14 cellular contexts compared by ENCODE assay signal in the genomic region with DNA sequence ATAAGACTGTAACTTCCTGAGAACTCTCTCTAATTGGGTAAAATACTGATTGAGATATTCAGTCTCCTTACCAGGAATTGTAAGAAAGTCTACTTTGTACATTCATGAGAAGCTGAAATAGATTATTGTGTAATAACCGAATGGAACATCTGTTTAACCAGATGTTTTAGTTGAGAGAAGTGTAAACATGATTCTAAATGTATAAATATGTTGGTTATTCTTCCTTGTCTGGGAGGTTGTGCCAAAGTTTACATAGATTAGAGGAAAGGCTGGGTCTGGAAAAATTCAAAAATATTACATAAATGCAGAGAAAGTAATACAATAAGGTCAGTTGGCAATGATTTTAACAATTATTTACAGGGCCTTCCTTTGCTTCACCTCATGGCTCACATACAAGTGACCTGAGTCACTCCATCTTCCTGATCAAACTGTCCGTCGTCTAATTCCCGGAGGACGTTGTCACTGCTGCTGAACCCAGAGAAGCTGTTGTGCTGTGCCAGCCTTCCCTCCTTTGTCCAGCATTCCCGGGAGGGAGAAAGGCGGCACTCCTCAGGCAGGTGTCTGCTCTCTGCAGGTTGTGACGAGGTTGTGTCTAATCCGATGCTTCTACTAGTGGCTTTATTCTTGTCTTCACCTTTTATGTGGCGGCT. TPM values are rescaled to one million over a fixed set of nuclear protein-coding genes. Genes with fewer than 3 reads are reported as not detected.
DNase-seq lines count a peak whose midpoint lies in the region; ATAC-seq, FAIRE-seq and TF ChIP-seq lines count a peak whose summit lies in the region.
"Had no signal": no experiment of that assay in that cellular context is flagged by ENCODE, and none has a peak within 500 bp of the region (broad histone marks: within the 10 kb centered on the region; RNA-seq: fewer than 3 reads in every experiment).

No MANE protein-coding gene starts in this region.

- no peak overlapping the region; the same call in 1 of the 2 replicates for H3K9ac ChIP-seq in GM23248
- H3K9ac ChIP-seq in K562 (ENCODE audit: insufficient read depth in 1 of 2, low read depth in 2 of 2, low read length in 2 of 2): no peak overlapping the region

- in situ Hi-C loops in GM23248 (cut with MboI): no loop called here
- in situ Hi-C loops in K562 (cut with MboI): no loop called here

- H3F3A ChIP-seq in GM23248 (ENCODE audit: insufficient read depth): peaks cover 28% of the 10 kb centered on the region

- H3K9me1 ChIP-seq in K562 (ENCODE audit: control insufficient read depth, insufficient read depth, low read length): no peaks in the 10 kb centered on the region

- H3K79me2 ChIP-seq in ACC112 (ENCODE audit: control insufficient read depth, insufficient read depth, low read length, unreplicated experiment) (no peaks in the 10 kb centered on the region), GM23248 (ENCODE audit: insufficient read depth) (0 out of 2 replicates have a peak, but pooled peaks cover 7% of the 10 kb centered on the region), K562 (ENCODE audit: control insufficient read depth, insufficient read depth, low read length) (no peaks in the 10 kb centered on the region)

- H3K4me1 ChIP-seq in ACC112 (ENCODE audit: control insufficient read depth, insufficient read depth, low read length, unreplicated experiment) (peaks cover 28% of the 10 kb centered on the region), GM23248 (ENCODE audit: insufficient read depth) (peaks cover 29% of the 10 kb centered on the region), K562 (replicated peaks in 1 of 2; ENCODE audit: control insufficient read depth in 2 of 2, insufficient read depth in 2 of 2, low read length in 2 of 2) (no peaks in the 10 kb centered on the region), lower lobe of right lung (no peaks in the 10 kb centered on the region)

- H3K9me3 ChIP-seq in GM23248 (ENCODE audit: low read depth) (no peaks in the 10 kb centered on the region), K562 (replicated peaks; ENCODE audit: control insufficient read depth, insufficient read depth, low read depth, low read length) (no peaks in the 10 kb centered on the region), lower lobe of right lung (peaks cover 7% of the 10 kb centered on the region)

- ATAC-seq in K562 (no peak), lower lobe of right lung (no peak), HG02610 (IDR thresholded peaks at IDR 0.05; ENCODE audit: unreplicated experiment) (no peak)

- DNase-seq in GM23248 (peak; percentile 62), K562 (ENCODE audit: extremely low read depth in 1 of 4, low spot score in 3 of 4) (no peak), glomerular visceral epithelial cell (ENCODE audit: extremely low spot score) (peak; percentile 62), GDM1 (lab: John Stamatoyannopoulos, UW) (no peak), lower lobe of right lung (no peak), NCI-H128 (lab: John Stamatoyannopoulos, UW; ENCODE audit: unreplicated experiment) (no peak)
- DNase-seq: activated CD4-positive, alpha-beta T cell treated with anti-CD3 and anti-CD28 coated beads for 1 hour; activated effector memory CD4-positive, alpha-beta T cell treated with anti-CD3 and anti-CD28 coated beads, Interleukin-2, amount 50 U/mL, for 16 hours; Kasumi-1; NCI-H526; tibial artery had no signal

- H4K20me1 ChIP-seq in GM23248 (ENCODE audit: insufficient read depth): no peaks in the 10 kb centered on the region
- H4K20me1 ChIP-seq in K562 (replicated peaks; ENCODE audit: control insufficient read depth, insufficient read depth, low read length): no peaks in the 10 kb centered on the region

- POLR2A ChIA-PET in K562 (lab: Yijun Ruan, JAX): no interaction called here

- 28 to 33% methylated on average over 10 of the region's 10 CpGs for WGBS in GM23248 (ENCODE audit: low coverage in 1 of 2, low lambda C conversion rate in 2 of 2, missing lambda C conversion rate in 2 of 2), 2 experiments
- WGBS in K562 (ENCODE audit: insufficient coverage, low coverage, missing lambda C conversion rate): 70% methylated on average over 10 of the region's 10 CpGs

- H3K9me2 ChIP-seq in GM23248 (ENCODE audit: insufficient read depth): no peaks in the 10 kb centered on the region

- intact Hi-C loops in K562 (cut with micrococcal nuclease): no loop called here
- intact Hi-C loops in lower lobe of right lung (cut with DNase I): no loop called here

- FAIRE-seq in K562 (lab: Jason Lieb, UNC): no peak

- TF ChIP-seq RAD21 in K562 (CRISPR knock-in tag; conservative IDR thresholded peaks at IDR 0.05 in 1 of 2, IDR thresholded peaks at IDR 0.05 in 1 of 2): no peak

- no peak overlapping the region for H3K4me3 ChIP-seq in ACC112 (ENCODE audit: low read depth, low read length)
- no peak overlapping the region for H3K4me3 ChIP-seq in GM23248
- H3K4me3 ChIP-seq in K562: no peak overlapping the region
- no peak overlapping the region for H3K4me3 ChIP-seq in lower lobe of right lung
- H3K4me3 ChIP-seq: SK-N-MC, tibial artery had no signal

- H2AFZ ChIP-seq in ACC112 (ENCODE audit: low read length, unreplicated experiment): no peak overlapping the region
- H2AFZ ChIP-seq in GM23248: no peak overlapping the region
- no peak overlapping the region for H2AFZ ChIP-seq in K562 (ENCODE audit: low read depth, low read length)

- TF ChIP-seq EP300 in K562 (IDR thresholded peaks at IDR 0.05; ENCODE audit: low read length): no peak

- TF ChIP-seq POLR2A in K562 (conservative IDR thresholded peaks at IDR 0.05): no peak

- CTCF ChIA-PET in K562 (lab: Yijun Ruan, JAX; ENCODE audit: low intra/inter-chr PET ratio): no interaction called here

- TF ChIP-seq CTCF in K562 (IDR thresholded peaks at IDR 0.05 in 2 of 3, conservative IDR thresholded peaks at IDR 0.05 in 1 of 3; ENCODE audit: insufficient read depth in 2 of 3, low read depth in 1 of 3, low read length in 3 of 3): no peak
- TF ChIP-seq CTCF in lower lobe of right lung (IDR thresholded peaks at IDR 0.05): no peak

- H3K27me3 ChIP-seq in ACC112 (ENCODE audit: insufficient read depth, low read length): no peaks in the 10 kb centered on the region
- no peaks in the 10 kb centered on the region for H3K27me3 ChIP-seq in GM23248 (replicated peaks; ENCODE audit: insufficient read depth)
- H3K27me3 ChIP-seq in K562 (ENCODE audit: control insufficient read depth in 2 of 2, insufficient read depth in 2 of 2, low read length in 2 of 2): no peaks in the 10 kb centered on the region
- H3K27me3 ChIP-seq in lower lobe of right lung (ENCODE audit: low read depth): no peaks in the 10 kb centered on the region
- H3K27me3 ChIP-seq: tibial artery had no signal

- peaks cover 8% of the 10 kb centered on the region; the same call in 1 of the 2 replicates for H3K36me3 ChIP-seq in ACC112 (ENCODE audit: insufficient read depth, low read length)
- no peaks in the 10 kb centered on the region for H3K36me3 ChIP-seq in GM23248 (ENCODE audit: low read depth)
- H3K36me3 ChIP-seq in K562 (ENCODE audit: control insufficient read depth, insufficient read depth, low read length): no peaks in the 10 kb centered on the region
- no peaks in the 10 kb centered on the region for H3K36me3 ChIP-seq in lower lobe of right lung

- H3K4me2 ChIP-seq in GM23248 (ENCODE audit: unreplicated experiment) (peak overlapping the region; percentile 26), K562 (ENCODE audit: insufficient read depth, low read length) (no peak overlapping the region)

- no TSS peak for BruUV-seq in K562 (replicated peaks; lab: Mats Ljungman, UMichigan)

- H3K27ac ChIP-seq in ACC112 (ENCODE audit: low read depth, low read length) (peak overlapping the region; percentile 28; the same call in 1 of the 2 replicates), GM23248 (peak overlapping the region; percentile 26), K562 (ENCODE audit: extremely low read depth, low read depth, low read length) (no peak overlapping the region), lower lobe of right lung (no peak overlapping the region)
- H3K27ac ChIP-seq: SK-N-MC, tibial artery had no signal

TF ChIP-seq in K562, 482 proteins besides CTCF, POLR2A, EP300 and RAD21 (continues in another document):
- 0 out of 2 replicates have a peak, but pooled peaks have one; percentile 10 for TF ChIP-seq CEBPB (tag; IDR thresholded peaks at IDR 0.05)
- no peak for TF ChIP-seq CEBPG (CRISPR knock-in tag; IDR thresholded peaks at IDR 0.05)
- TF ChIP-seq CEBPG (tag; conservative IDR thresholded peaks at IDR 0.05 in 1 of 2, IDR thresholded peaks at IDR 0.05 in 1 of 2): peak in 1 of 2 experiments; percentile 18; a peak in 1 of 4 replicates

RNA-seq across cellular contexts. Expression of a gene that starts 55.9 kb away (rescaled TPM):
- 32.2 and 45.8 TPM in 2 replicates for total RNA-seq in GM23248 (2014; rRNA removed; shearing (Covaris generic))
- 57.6 and 67.1 TPM in 2 replicates for polyA plus RNA-seq in GM23248 (2016; fragmentation: Nextera tagmentation; extraction: Ambion mirVana)
- 5.9 and 15.8 TPM in 2 replicates for total RNA-seq in K562 (2011; cell fraction: chromatin; rRNA removed; ENCODE audit: low replicate concordance)
- total RNA-seq in K562 (2011; cell fraction: nucleolus; rRNA removed): 3.4 and 3.8 TPM in 2 replicates
- total RNA-seq in K562 (2011; cell fraction: nucleoplasm; rRNA removed): 8.1 and 16.6 TPM in 2 replicates
- 12.2 and 13.5 TPM in 2 replicates for total RNA-seq in K562 (2014; rRNA removed)
- total RNA-seq in K562 (2014; rRNA removed; fragmentation: Illumina TruSeq; extraction: Trizol): 27.7 and 31.3 TPM in 2 replicates
- total RNA-seq in K562 (2015; rRNA removed; fragmentation: Illumina TruSeq; extraction: Trizol): 18.1 and 21.0 TPM in 2 replicates
- 13.8 and 16.8 TPM in 2 replicates for total RNA-seq in K562 (2021)
- polyA plus RNA-seq in K562 (2011; rRNA removed): 15.3 and 25.6 TPM in 2 replicates
- 4.9 and 10.9 TPM in 2 replicates for polyA plus RNA-seq in K562 (2011; cell fraction: cytosol; rRNA removed)
- 2.2 and 3.5 TPM in 2 replicates for polyA plus RNA-seq in K562 (2011; cell fraction: nucleus; rRNA removed)
- polyA plus RNA-seq in K562 (2012): 22.2 and 27.7 TPM in 2 replicates
- polyA plus RNA-seq in K562 (2014; fragmentation: Illumina TruSeq; extraction: Trizol): 17.4 and 17.7 TPM in 2 replicates
- polyA plus RNA-seq in K562 (2014; fragmentation: Nextera tagmentation; extraction: Ambion mirVana): 10 to 100 TPM; 29.6 to 30.8 TPM
- polyA plus RNA-seq in K562 (2014; rRNA removed): 20.4 and 22.2 TPM in 2 replicates
- 23.7 and 28.7 TPM in 2 replicates for polyA minus RNA-seq in K562 (2011; rRNA and poly(A)+ RNA removed)
- polyA minus RNA-seq in K562 (2011; cell fraction: cytosol; rRNA and poly(A)+ RNA removed): 3.3 and 6.0 TPM in 2 replicates
- polyA minus RNA-seq in K562 (2011; cell fraction: nucleus; rRNA and poly(A)+ RNA removed): 4.4 and 5.3 TPM in 2 replicates
- total RNA-seq in lower lobe of right lung: 21.3 TPM

Comparison
In these comparisons a context has a peak if more than half of its experiments do, and no peak if none do; other contexts are left out.
1. H3K27ac ChIP-seq: peak in ACC112 (single experiment) and GM23248 (single experiment); none in K562 (single experiment) and lower lobe of right lung (single experiment).
2. DNase-seq: peak in GM23248 (single experiment) and glomerular visceral epithelial cell (single experiment); none in K562 (0 of 4), GDM1 (single experiment), lower lobe of right lung (single experiment) and NCI-H128 (single experiment).